ENCODE assay signal across 23 cellular contexts in the genomic region with DNA sequence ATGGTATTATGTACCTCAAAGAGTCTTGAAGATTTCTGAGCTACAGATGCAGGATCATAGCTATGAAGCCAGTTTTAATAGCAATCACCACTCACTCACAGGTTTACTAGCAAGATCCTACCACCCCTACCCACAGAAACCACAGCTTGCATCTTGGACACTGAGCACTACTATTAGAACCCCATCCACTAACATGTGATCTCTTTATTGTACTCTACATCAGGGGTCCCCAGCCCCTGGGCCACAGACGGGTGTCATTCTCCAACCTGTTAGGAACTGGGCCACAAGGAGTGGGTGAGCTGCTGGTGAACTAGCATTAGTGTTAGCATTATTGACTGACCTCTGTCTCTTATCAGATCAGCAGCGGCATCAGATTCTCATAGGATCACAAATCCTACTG.
DNase-seq lines count a peak whose midpoint lies in the region; ATAC-seq, FAIRE-seq and TF ChIP-seq lines count a peak whose summit lies in the region.
"Had no signal": no experiment of that assay in that cellular context is flagged by ENCODE, and none has a peak within 500 bp of the region (broad histone marks: within the 10 kb centered on the region; RNA-seq: fewer than 3 reads in every experiment).

No MANE protein-coding gene starts in this region.

- CTCF ChIA-PET in Panc1 (lab: Charles Lee) = no interaction called here

- H3K36me3 ChIP-seq in Karpas-422 (ENCODE audit: insufficient read depth, low read length) (no peaks in the 10 kb centered on the region), Panc1 (ENCODE audit: control insufficient read depth, insufficient read depth, low read length) (no peaks in the 10 kb centered on the region)
- H3K36me3 ChIP-seq: BE2C; BLaER1 treated with 17β-estradiol and CSF1 and Interleukin-3, amounts not matched to agents 10 nM and 100 nM had no signal

- FAIRE-seq in GM12892 (lab: Jason Lieb, UNC) = no peak
- FAIRE-seq: A549, GM12891 had no signal

- no peak for TF ChIP-seq POLR2A in GM12892 (IDR thresholded peaks at IDR 0.05; ENCODE audit: low read depth, low read length)

- H3K27me3 ChIP-seq in Karpas-422 (ENCODE audit: low read length) = no peaks in the 10 kb centered on the region
- H3K27me3 ChIP-seq in Panc1 (ENCODE audit: control insufficient read depth, insufficient read depth, low read length) = no peaks in the 10 kb centered on the region
- H3K27me3 ChIP-seq: BE2C had no signal

- no peak for DNase-seq in Karpas-422
- DNase-seq in NCI-H82 treated with DMSO at 0.1 percent for 48 hours (lab: John Stamatoyannopoulos, UW; ENCODE audit: unreplicated experiment) = peak; percentile 8
- DNase-seq in Panc1 (ENCODE audit: low read depth, low spot score) = no peak
- DNase-seq in activated CD8-positive, alpha-beta memory T cell treated with anti-CD3 and anti-CD28 coated beads, Interleukin-2, amount 50 U/mL, for 48 hours = no peak
- DNase-seq in GM12892 (ENCODE audit: insufficient read length) = no peak
- DNase-seq in NCI-H2107 (lab: John Stamatoyannopoulos, UW) = no peak
- DNase-seq: 8988T; ACHN; AML-193; BE2C; Calu3; CD4-positive, alpha-beta T cell; CD8-positive, alpha-beta memory T cell; DMS53; DMS79 treated with DMSO at 0.1 percent for 48 hours; GF-D8; GM23248; H9 had no signal

- no peak for TF ChIP-seq CTCF in Panc1 (IDR thresholded peaks at IDR 0.05)

- no TSS peak for BruUV-seq in Panc1 (replicated peaks; lab: Mats Ljungman, UMichigan)

- H3K9ac ChIP-seq in Karpas-422 (ENCODE audit: low read length) = no peak overlapping the region
- H3K9ac ChIP-seq: BLaER1 treated with 17β-estradiol and CSF1 and Interleukin-3, amounts not matched to agents 10 nM and 100 nM; GM23248 had no signal

- in situ Hi-C loops in Panc1 (cut with HindIII; ENCODE audit: low pct_unique_long_range_greater_than_20kb, low sequenced_read_pairs) = no loop called here

- H3K4me1 ChIP-seq in Karpas-422 (ENCODE audit: low read length) (peaks cover 20% of the 10 kb centered on the region), Panc1 (ENCODE audit: control insufficient read depth, insufficient read depth, low read length) (0 out of 2 replicates have a peak, but pooled peaks cover 3% of the 10 kb centered on the region)
- H3K4me1 ChIP-seq: A549, BE2C had no signal

- no peaks in the 10 kb centered on the region for H4K20me1 ChIP-seq in Karpas-422 (ENCODE audit: insufficient read depth, low read depth, low read length)
- H4K20me1 ChIP-seq: BLaER1 treated with 17β-estradiol and CSF1 and Interleukin-3, amounts not matched to agents 10 nM and 100 nM had no signal

- ATAC-seq in Panc1 = no peak
- no peak for ATAC-seq in GM21367 (IDR thresholded peaks at IDR 0.05; ENCODE audit: unreplicated experiment)
- ATAC-seq: A549, HCT116 had no signal

- no peaks in the 10 kb centered on the region for H3K79me2 ChIP-seq in Karpas-422 (ENCODE audit: low read length)

- POLR2A ChIA-PET in Panc1 (lab: Charles Lee) = no interaction called here

- H3K9me2 ChIP-seq in Karpas-422 (replicated peaks; ENCODE audit: insufficient read depth, low read length) = no peaks in the 10 kb centered on the region

- H3K4me2 ChIP-seq in Karpas-422 (ENCODE audit: low read depth, low read length, poor library complexity, severe bottlenecking) = no peak overlapping the region
- H3K4me2 ChIP-seq: A549; BLaER1 treated with 17β-estradiol and CSF1 and Interleukin-3, amounts not matched to agents 10 nM and 100 nM had no signal

- H3K9me3 ChIP-seq in Karpas-422 (ENCODE audit: low read length) = no peaks in the 10 kb centered on the region
- H3K9me3 ChIP-seq in Panc1 (ENCODE audit: control insufficient read depth, insufficient read depth, low read depth, low read length) = no peaks in the 10 kb centered on the region
- H3K9me3 ChIP-seq: A549, BE2C had no signal

- intact Hi-C loops in Panc1 (cut with micrococcal nuclease; ENCODE audit: unreplicated experiment) = no loop called here

- H2AFZ ChIP-seq in Karpas-422 (ENCODE audit: low read length) = peak overlapping the region; percentile 7; the same call in 1 of the 2 replicates
- H2AFZ ChIP-seq: GM23248 had no signal

- H3K4me3 ChIP-seq in Karpas-422 (ENCODE audit: low read length) = no peak overlapping the region
- no peak overlapping the region for H3K4me3 ChIP-seq in Panc1 (ENCODE audit: low read depth in 2 of 2, low read length in 2 of 2)
- H3K4me3 ChIP-seq: A549; BLaER1 treated with 17β-estradiol and CSF1 and Interleukin-3, amounts not matched to agents 10 nM and 100 nM; GM23248 had no signal

- H3K27ac ChIP-seq in Karpas-422 (ENCODE audit: low read length) (no peak overlapping the region), Panc1 (ENCODE audit: low read length) (peak overlapping the region; percentile 36; the same call in 1 of the 2 replicates)
- H3K27ac ChIP-seq: A549; BLaER1 treated with 17β-estradiol and CSF1 and Interleukin-3, amounts not matched to agents 10 nM and 100 nM; GM23248 had no signal
